ENCODE assay signal across 1 cellular context in the genomic region with DNA sequence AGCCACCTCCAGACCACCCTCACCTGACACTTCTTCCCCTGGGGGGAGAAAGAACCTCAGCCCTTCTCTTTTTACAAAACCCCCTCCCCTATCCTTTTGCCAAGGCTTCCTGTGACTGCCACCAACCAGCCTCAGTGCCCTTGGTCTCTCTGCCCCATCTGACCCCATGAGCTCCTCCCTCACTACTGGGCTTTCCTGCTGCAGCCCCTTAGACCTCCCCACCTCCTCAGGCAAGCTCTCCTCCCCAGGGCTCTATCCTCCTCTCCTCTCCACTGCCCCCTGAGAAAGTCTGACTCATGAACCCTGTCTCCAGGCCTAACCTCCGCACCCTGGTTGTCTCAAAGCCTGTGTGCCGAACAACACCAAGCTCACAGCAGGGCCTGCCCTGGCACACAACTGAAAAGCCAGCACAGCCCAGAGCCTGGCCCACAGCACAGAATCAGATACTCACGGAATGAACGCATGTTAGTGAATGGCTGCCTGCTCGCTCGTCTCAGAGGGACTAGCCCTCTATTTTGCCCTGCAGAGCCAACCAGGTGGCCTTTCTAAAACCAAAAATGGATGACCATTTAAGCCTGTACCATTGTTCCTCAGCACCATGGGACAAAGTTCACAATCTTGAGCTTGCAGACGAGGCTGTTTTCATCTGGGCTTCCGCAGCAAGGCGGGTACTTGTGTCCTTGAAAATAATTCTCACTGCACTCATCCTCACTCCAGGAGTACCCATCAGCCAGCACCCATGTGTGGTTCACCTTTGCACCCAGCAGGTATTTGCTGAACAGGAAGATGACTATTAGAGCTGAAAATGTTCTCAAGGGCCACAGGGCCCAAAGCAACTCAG.
A peak's percentile ranks its signal among the peaks of the same experiment; 100 is the strongest.
TF ChIP-seq lines count a peak whose summit lies in the region.

No MANE protein-coding gene starts in this region.

TF ChIP-seq in GM12878, 131 proteins besides CTCF, POLR2A, EP300 and RAD21:
- TF ChIP-seq HDGF (IDR thresholded peaks at IDR 0.05) (peak; percentile 84; the same call in 1 of the 2 replicates), ZNF622 (IDR thresholded peaks at IDR 0.05) (no peak)
- TF ChIP-seq, protein P1, sequence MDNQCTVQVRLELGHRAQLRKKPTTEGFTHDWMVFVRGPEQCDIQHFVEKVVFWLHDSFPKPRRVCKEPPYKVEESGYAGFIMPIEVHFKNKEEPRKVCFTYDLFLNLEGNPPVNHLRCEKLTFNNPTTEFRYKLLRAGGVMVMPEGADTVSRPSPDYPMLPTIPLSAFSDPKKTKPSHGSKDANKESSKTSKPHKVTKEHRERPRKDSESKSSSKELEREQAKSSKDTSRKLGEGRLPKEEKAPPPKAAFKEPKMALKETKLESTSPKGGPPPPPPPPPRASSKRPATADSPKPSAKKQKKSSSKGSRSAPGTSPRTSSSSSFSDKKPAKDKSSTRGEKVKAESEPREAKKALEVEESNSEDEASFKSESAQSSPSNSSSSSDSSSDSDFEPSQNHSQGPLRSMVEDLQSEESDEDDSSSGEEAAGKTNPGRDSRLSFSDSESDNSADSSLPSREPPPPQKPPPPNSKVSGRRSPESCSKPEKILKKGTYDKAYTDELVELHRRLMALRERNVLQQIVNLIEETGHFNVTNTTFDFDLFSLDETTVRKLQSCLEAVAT (IDR thresholded peaks at IDR 0.05) = peak; percentile 50; the same call in 1 of the 2 replicates
